ENCODE assay signal across 11 cellular contexts in the genomic region with DNA sequence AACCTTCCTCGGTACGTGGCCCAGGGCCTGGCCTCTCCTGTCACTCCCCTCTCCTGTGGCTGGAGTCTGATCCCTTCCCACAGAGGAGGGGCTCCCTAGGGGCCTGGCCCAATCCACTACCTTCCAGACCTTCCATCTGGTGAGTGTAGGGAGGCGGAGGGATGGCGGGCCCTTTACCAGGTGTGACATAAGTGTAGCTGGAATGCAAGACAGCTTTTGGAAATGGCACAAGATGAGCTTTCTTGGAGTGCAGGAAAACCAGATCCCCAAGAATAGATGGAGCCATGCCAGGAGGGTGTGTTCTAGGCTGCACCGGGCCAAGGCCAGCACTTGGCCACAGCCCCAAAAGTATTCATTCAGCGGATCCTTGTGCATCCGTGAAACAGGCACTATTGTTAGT. TPM values are rescaled to one million over a fixed set of nuclear protein-coding genes. Genes with fewer than 3 reads are reported as not detected.
A peak's percentile ranks its signal among the peaks of the same experiment; 100 is the strongest.
DNase-seq lines count a peak whose midpoint lies in the region; ATAC-seq, FAIRE-seq and TF ChIP-seq lines count a peak whose summit lies in the region.
"Had no signal": no experiment of that assay in that cellular context is flagged by ENCODE, and none has a peak within 500 bp of the region (broad histone marks: within the 10 kb centered on the region; RNA-seq: fewer than 3 reads in every experiment).

No MANE protein-coding gene starts in this region.

- H3K4me2 ChIP-seq in HepG2 (ENCODE audit: low read depth, low read length), result no peak overlapping the region

- WGBS in right lobe of liver (ENCODE audit: insufficient coverage, low coverage, low lambda C conversion rate, missing lambda C conversion rate), result 22% methylated on average over 3 of the region's 7 CpGs
- 36% methylated on average over 4 of the region's 7 CpGs for WGBS in HepG2 (ENCODE audit: low lambda C conversion rate)
- WGBS in lung, 2 donors, result 50 to 67% methylated on average over 7 of the region's 7 CpGs

- in situ Hi-C loops in HepG2 (cut with HindIII; ENCODE audit: extremely low pct_ligation_motif_present, low pct_unique_long_range_greater_than_20kb), result loop anchor here (5.0 kb wide), 1 partner anchor 148 kb away; no protein-coding TSS in a partner anchor

- H2AFZ ChIP-seq in HepG2 (ENCODE audit: low read length), result no peak overlapping the region

- TF ChIP-seq POLR2A in right lobe of liver (IDR thresholded peaks at IDR 0.05) (no peak), HepG2 (IDR thresholded peaks at IDR 0.05; ENCODE audit: insufficient read depth in 1 of 2, low read depth in 2 of 2, low read length in 2 of 2) (no peak), erythroblast (IDR thresholded peaks at IDR 0.05; ENCODE audit: low read length) (no peak)

- H3K4me3 ChIP-seq in right lobe of liver (no peak overlapping the region), HepG2 (replicated peaks in 1 of 3; ENCODE audit: insufficient read depth in 1 of 3, low read depth in 2 of 3, low read length in 3 of 3) (no peak overlapping the region), lung (no peak overlapping the region)
- H3K4me3 ChIP-seq: psoas muscle had no signal

- POLR2A ChIA-PET in HepG2 (lab: Yijun Ruan, JAX), result interaction anchor here (0.9 to 2.9 kb wide), 4 partner anchors 13 to 147 kb away, joined by 3 to 8 read pairs (median 6); no protein-coding TSS in a partner anchor

- no peaks in the 10 kb centered on the region for H3K9me3 ChIP-seq in right lobe of liver
- no peaks in the 10 kb centered on the region for H3K9me3 ChIP-seq in HepG2 (ENCODE audit: low read length)
- H3K9me3 ChIP-seq in lung (ENCODE audit: control insufficient read depth in 2 of 2, insufficient read depth in 1 of 2, low read length in 1 of 2), result no peaks in the 10 kb centered on the region
- H3K9me3 ChIP-seq: psoas muscle had no signal

- H3K9ac ChIP-seq in HepG2 (ENCODE audit: insufficient read depth, low read depth, low read length), result no peak overlapping the region

- ATAC-seq in right lobe of liver (peak; percentile 15 to 40 (median 30)), HepG2 (no peak), lung (ENCODE audit: insufficient read depth, low FRiP score) (no peak)
- ATAC-seq: psoas muscle had no signal

- H4K20me1 ChIP-seq in HepG2 (ENCODE audit: insufficient read depth, low read length), result no peaks in the 10 kb centered on the region

- H3K4me1 ChIP-seq in right lobe of liver (peaks cover 0 to 17% (median 7%) of the 10 kb centered on the region in 4 donors), HepG2 (ENCODE audit: insufficient read depth, low read length) (0 out of 2 replicates have a peak, but pooled peaks cover 18% of the 10 kb centered on the region), lung (ENCODE audit: control insufficient read depth in 2 of 2, insufficient read depth in 2 of 2, low read length in 2 of 2) (peaks cover 0 to 11% of the 10 kb centered on the region in 2 donors)
- H3K4me1 ChIP-seq: psoas muscle had no signal

- BruUV-seq in HepG2 (replicated peaks; lab: Mats Ljungman, UMichigan), result no TSS peak

- TF ChIP-seq RAD21 in HepG2 (CRISPR knock-in tag; IDR thresholded peaks at IDR 0.05), result no peak

- H3K27me3 ChIP-seq in right lobe of liver (no peaks in the 10 kb centered on the region), HepG2 (ENCODE audit: control insufficient read depth in 1 of 2, insufficient read depth in 2 of 2, low read length in 2 of 2) (peaks cover 0 to 21% of the 10 kb centered on the region in 2 experiments; a peak in 4 of 5 replicates), lung (ENCODE audit: control insufficient read depth, insufficient read depth) (no peaks in the 10 kb centered on the region)

- CTCF ChIA-PET in HepG2 (lab: Yijun Ruan, JAX; ENCODE audit: low intra/inter-chr PET ratio, low total read pairs), result interaction anchor here (6.8 kb wide), 1 partner anchor 147 kb away, joined by 257 read pairs; no protein-coding TSS in a partner anchor

- TF ChIP-seq CTCF in right lobe of liver (IDR thresholded peaks at IDR 0.05), result no peak
- no peak for TF ChIP-seq CTCF in HepG2 (CRISPR knock-in tag; IDR thresholded peaks at IDR 0.05)
- TF ChIP-seq CTCF in lung (IDR thresholded peaks at IDR 0.05; ENCODE audit: control extremely low read depth, extremely low read depth), result no peak

- intact Hi-C loops in right lobe of liver (cut with DNase I), result loop anchor here (2.0 to 5.0 kb wide), 2 partner anchors 146 to 148 kb away; no protein-coding TSS in a partner anchor
- intact Hi-C loops in HepG2 (cut with micrococcal nuclease; ENCODE audit: unreplicated experiment), result loop anchor here (5.0 kb wide), 1 partner anchor 93 kb away; no protein-coding TSS in a partner anchor

- H3K27ac ChIP-seq in right lobe of liver (peak overlapping the region in 2 of 3 donors; percentile 28 to 71), HepG2 (ENCODE audit: extremely low read length, insufficient read depth, low read length) (no peak overlapping the region), lung (ENCODE audit: low read depth in 1 of 2, low read length in 1 of 2) (no peak overlapping the region)
- H3K27ac ChIP-seq: psoas muscle had no signal

- no peak for DNase-seq in right lobe of liver
- DNase-seq in HepG2 (ENCODE audit: low spot score), result no peak
- DNase-seq in dermis blood vessel endothelial cell, result peak; percentile 19
- DNase-seq in lung (ENCODE audit: low spot score), result peak; percentile 57
- no peak for DNase-seq in putamen (ENCODE audit: low spot score)
- no peak for DNase-seq in erythroblast (lab: John Stamatoyannopoulos, UW)
- no peak for DNase-seq in MV-4-11 (lab: John Stamatoyannopoulos, UW)
- DNase-seq in SHP77 treated with DMSO at 0.1 percent for 48 hours (lab: John Stamatoyannopoulos, UW), result no peak
- DNase-seq: psoas muscle had no signal

- no peaks in the 10 kb centered on the region for H3K79me2 ChIP-seq in HepG2 (ENCODE audit: insufficient read depth, low read length)

- no peak for FAIRE-seq in HepG2 (lab: Jason Lieb, UNC)

- TF ChIP-seq EP300 in HepG2 (IDR thresholded peaks at IDR 0.05; ENCODE audit: low read depth in 2 of 2, low read length in 2 of 2), result no peak
- no peak for TF ChIP-seq EP300 in HepG2 (CRISPR knock-in tag; IDR thresholded peaks at IDR 0.05; ENCODE audit: borderline replicate concordance)

- H3K36me3 ChIP-seq in right lobe of liver, result peaks cover 0 to 39% (median 11%) of the 10 kb centered on the region in 4 donors
- H3K36me3 ChIP-seq in HepG2 (replicated peaks in 1 of 2; ENCODE audit: control insufficient read depth in 1 of 2, insufficient read depth in 2 of 2, low read length in 2 of 2), result no peaks in the 10 kb centered on the region
- H3K36me3 ChIP-seq in lung (ENCODE audit: control insufficient read depth in 2 of 2, insufficient read depth in 2 of 2, low read length in 2 of 2), result no peaks in the 10 kb centered on the region

RNA-seq across cellular contexts. Expression of a gene that starts 30.1 kb away (rescaled TPM):
- total RNA-seq in right lobe of liver, result 10 to 100 TPM; 13.7 to 76.0 (median 30.9) TPM
- total RNA-seq in HepG2 (2016; rRNA removed; fragmentation: Illumina TruSeq; extraction: Trizol), result not detected in 2 replicates
- total RNA-seq in HepG2 (2016; cell fraction: cytosol; rRNA removed; fragmentation: Illumina TruSeq; extraction: Trizol; ENCODE audit: low read depth), result not detected in 2 replicates
- 0.02 TPM in 1 of 2 replicates, not detected in the other for total RNA-seq in HepG2 (2016; cell fraction: insoluble cytoplasmic fraction; rRNA removed; fragmentation: Illumina TruSeq; extraction: Trizol)
- total RNA-seq in HepG2 (2016; cell fraction: membrane; rRNA removed; fragmentation: Illumina TruSeq; extraction: Trizol), result not detected in 2 replicates
- not detected in 2 replicates for total RNA-seq in HepG2 (2016; cell fraction: nucleus; rRNA removed; fragmentation: Illumina TruSeq; extraction: Trizol)
- polyA plus RNA-seq in HepG2 (2011; rRNA removed), result 0.07 and 0.15 TPM in 2 replicates
- polyA plus RNA-seq in HepG2 (2011; cell fraction: cytosol; rRNA removed), result 0.05 TPM in 2 replicates
- polyA plus RNA-seq in HepG2 (2011; cell fraction: nucleus; rRNA removed), result 0.03 and 0.14 TPM in 2 replicates
- 0.11 TPM in 1 of 2 replicates, not detected in the other for polyA plus RNA-seq in HepG2 (2012)
- not detected in 2 replicates for polyA plus RNA-seq in HepG2 (2016; cell fraction: cytosol; fragmentation: Illumina TruSeq; extraction: Trizol; ENCODE audit: low read depth)
- not detected in 2 replicates for polyA plus RNA-seq in HepG2 (2016; cell fraction: insoluble cytoplasmic fraction; fragmentation: Illumina TruSeq; extraction: Trizol; ENCODE audit: low read depth)
- not detected in 2 replicates for polyA plus RNA-seq in HepG2 (2016; cell fraction: membrane; fragmentation: Illumina TruSeq; extraction: Trizol; ENCODE audit: low read depth)
- not detected in 2 replicates for polyA plus RNA-seq in HepG2 (2016; cell fraction: nucleus; fragmentation: Illumina TruSeq; extraction: Trizol; ENCODE audit: insufficient read depth, low read depth)
- 0.02 TPM in 1 of 2 replicates, not detected in the other for polyA minus RNA-seq in HepG2 (2011; rRNA and poly(A)+ RNA removed; ENCODE audit: low replicate concordance)
- polyA minus RNA-seq in HepG2 (2011; cell fraction: cytosol; rRNA and poly(A)+ RNA removed), result not detected in 2 replicates
- polyA minus RNA-seq in HepG2 (2011; cell fraction: nucleus; rRNA and poly(A)+ RNA removed), result under 0.01 TPM in 1 of 2 replicates, not detected in the other
- 0.65 and 6.1 TPM in 2 replicates for total RNA-seq in dermis blood vessel endothelial cell
- 100 to 1,000 TPM; 139 to 196 TPM for total RNA-seq in lung
- 10 to 100 TPM; 22.2 to 34.4 TPM for polyA plus RNA-seq in lung
- total RNA-seq: activated T-helper 1 cell treated with anti-CD3 and anti-CD28 coated beads, Interleukin-12 subunit alpha, Interleukin-12 subunit beta, Interleukin-2, Interleukin-4 antibody, amounts not matched to agents 30 ng/mL and 10 ng/mL and 1 ng/mL, durations not matched to agents 14 hours and 24 hours and 36 hours had no signal
- polyA plus RNA-seq: IgD-negative memory B cell had no signal

RNA-seq across cellular contexts. Expression of a gene that starts 32.0 kb away (rescaled TPM):
- total RNA-seq in right lobe of liver (1,000 to 10,000 TPM in 2 of 6 experiments, 100 to 1,000 TPM in 4; 276 to 1,091 (median 406) TPM), HepG2 (2016; rRNA removed; fragmentation: Illumina TruSeq; extraction: Trizol) (0.45 and 2.0 TPM in 2 replicates), dermis blood vessel endothelial cell (159 and 263 TPM in 2 replicates), lung (100 to 1,000 TPM in 1 of 2 donors, 10 to 100 TPM in 1; 75.9 to 104 TPM)
- 0.79 and 0.81 TPM in 2 replicates for total RNA-seq in HepG2 (2016; cell fraction: cytosol; rRNA removed; fragmentation: Illumina TruSeq; extraction: Trizol; ENCODE audit: low read depth)
- 0.83 and 1.8 TPM in 2 replicates for total RNA-seq in HepG2 (2016; cell fraction: insoluble cytoplasmic fraction; rRNA removed; fragmentation: Illumina TruSeq; extraction: Trizol)
- total RNA-seq in HepG2 (2016; cell fraction: membrane; rRNA removed; fragmentation: Illumina TruSeq; extraction: Trizol), result 0.68 and 1.4 TPM in 2 replicates
- 1.2 and 2.0 TPM in 2 replicates for total RNA-seq in HepG2 (2016; cell fraction: nucleus; rRNA removed; fragmentation: Illumina TruSeq; extraction: Trizol)
- polyA plus RNA-seq in HepG2 (2011; rRNA removed) (5.8 and 11.4 TPM in 2 replicates), lung (10 to 100 TPM; 50.5 to 86.4 TPM)
- polyA plus RNA-seq in HepG2 (2011; cell fraction: cytosol; rRNA removed), result 8.5 and 9.3 TPM in 2 replicates
- 3.3 and 6.4 TPM in 2 replicates for polyA plus RNA-seq in HepG2 (2011; cell fraction: nucleus; rRNA removed)
- 18.9 and 24.8 TPM in 2 replicates for polyA plus RNA-seq in HepG2 (2012)
- 0.59 and 1.1 TPM in 2 replicates for polyA plus RNA-seq in HepG2 (2016; cell fraction: cytosol; fragmentation: Illumina TruSeq; extraction: Trizol; ENCODE audit: low read depth)
- polyA plus RNA-seq in HepG2 (2016; cell fraction: insoluble cytoplasmic fraction; fragmentation: Illumina TruSeq; extraction: Trizol; ENCODE audit: low read depth), result 0.91 and 1.3 TPM in 2 replicates
- polyA plus RNA-seq in HepG2 (2016; cell fraction: membrane; fragmentation: Illumina TruSeq; extraction: Trizol; ENCODE audit: low read depth), result 1.1 and 1.2 TPM in 2 replicates
- 3.8 and 3.9 TPM in 2 replicates for polyA plus RNA-seq in HepG2 (2016; cell fraction: nucleus; fragmentation: Illumina TruSeq; extraction: Trizol; ENCODE audit: insufficient read depth, low read depth)
- 0.19 and 1.9 TPM in 2 replicates for polyA minus RNA-seq in HepG2 (2011; rRNA and poly(A)+ RNA removed; ENCODE audit: low replicate concordance)
- 1.7 and 3.2 TPM in 2 replicates for polyA minus RNA-seq in HepG2 (2011; cell fraction: cytosol; rRNA and poly(A)+ RNA removed)
- polyA minus RNA-seq in HepG2 (2011; cell fraction: nucleus; rRNA and poly(A)+ RNA removed), result 0.52 and 0.99 TPM in 2 replicates
- polyA plus RNA-seq: IgD-negative memory B cell had no signal

Comparison
In these comparisons a context has a peak if more than half of its experiments do, and no peak if none do; other contexts are left out.
1. ATAC-seq: peak in right lobe of liver (4 of 4); none in HepG2 (single experiment) and lung (single experiment).
2. H3K27ac ChIP-seq: peak in right lobe of liver (2 of 3); none in HepG2 (single experiment) and lung (0 of 2).
3. RNA of a gene that starts 32.0 kb away (total RNA-seq): 276 to 1,091 TPM in right lobe of liver, 159 to 263 TPM in dermis blood vessel endothelial cell and 75.9 to 104 TPM in lung; 0.45 to 2.0 TPM in HepG2; every median in the first group is over 10 times any median in the second.
4. DNase-seq: peak in dermis blood vessel endothelial cell (single experiment) and lung (single experiment); none in right lobe of liver (0 of 3), HepG2 (single experiment), putamen (single experiment), erythroblast (0 of 2), MV-4-11 (single experiment) and SHP77 treated with DMSO at 0.1 percent for 48 hours (single experiment).